In genomic region chr3:5051772-5052171, GRCh38 we compare ENCODE assay signal across 13 cellular contexts.
DNase-seq lines count a peak whose midpoint lies in the region; ATAC-seq lines count a peak whose summit lies in the region.
"Had no signal": no experiment of that assay in that cellular context is flagged by ENCODE, and none has a peak within 500 bp of the region (broad histone marks: within the 10 kb centered on the region; RNA-seq: fewer than 3 reads in every experiment).

No MANE protein-coding gene starts in this region.

- ATAC-seq in GM18520 (IDR thresholded peaks at IDR 0.05; ENCODE audit: unreplicated experiment) (peak; percentile 91), GM21390 (IDR thresholded peaks at IDR 0.05; ENCODE audit: unreplicated experiment) (peak; percentile 70)
- ATAC-seq: Panc1, WTC11 had no signal

- peak; percentile 18 for DNase-seq in M059J (ENCODE audit: low read depth)
- DNase-seq in myocyte (ENCODE audit: low read depth): peak; percentile 96
- DNase-seq in DMS53 (lab: John Stamatoyannopoulos, UW): no peak
- DNase-seq in islet precursor cell: no peak
- DNase-seq in AG20443 (ENCODE audit: low spot score): no peak
- DNase-seq in NOMO-1 treated with DMSO at 0.1 percent for 48 hours (lab: John Stamatoyannopoulos, UW; ENCODE audit: unreplicated experiment): no peak
- DNase-seq: effector memory CD4-positive, alpha-beta T cell; MG63; stimulated activated CD4-positive, alpha-beta T cell treated with anti-CD3 and anti-CD28 coated beads, Interleukin-12 subunit alpha, Interleukin-12 subunit beta, amount 100 ng/mL, for 4 hours had no signal

Comparison
In these comparisons a context has a peak if more than half of its experiments do, and no peak if none do; other contexts are left out.
1. DNase-seq: peak in M059J (single experiment) and myocyte (single experiment); none in DMS53 (single experiment), islet precursor cell (single experiment), AG20443 (single experiment) and NOMO-1 treated with DMSO at 0.1 percent for 48 hours (single experiment).